ENCODE assay signal across 1 cellular context in the genomic region with DNA sequence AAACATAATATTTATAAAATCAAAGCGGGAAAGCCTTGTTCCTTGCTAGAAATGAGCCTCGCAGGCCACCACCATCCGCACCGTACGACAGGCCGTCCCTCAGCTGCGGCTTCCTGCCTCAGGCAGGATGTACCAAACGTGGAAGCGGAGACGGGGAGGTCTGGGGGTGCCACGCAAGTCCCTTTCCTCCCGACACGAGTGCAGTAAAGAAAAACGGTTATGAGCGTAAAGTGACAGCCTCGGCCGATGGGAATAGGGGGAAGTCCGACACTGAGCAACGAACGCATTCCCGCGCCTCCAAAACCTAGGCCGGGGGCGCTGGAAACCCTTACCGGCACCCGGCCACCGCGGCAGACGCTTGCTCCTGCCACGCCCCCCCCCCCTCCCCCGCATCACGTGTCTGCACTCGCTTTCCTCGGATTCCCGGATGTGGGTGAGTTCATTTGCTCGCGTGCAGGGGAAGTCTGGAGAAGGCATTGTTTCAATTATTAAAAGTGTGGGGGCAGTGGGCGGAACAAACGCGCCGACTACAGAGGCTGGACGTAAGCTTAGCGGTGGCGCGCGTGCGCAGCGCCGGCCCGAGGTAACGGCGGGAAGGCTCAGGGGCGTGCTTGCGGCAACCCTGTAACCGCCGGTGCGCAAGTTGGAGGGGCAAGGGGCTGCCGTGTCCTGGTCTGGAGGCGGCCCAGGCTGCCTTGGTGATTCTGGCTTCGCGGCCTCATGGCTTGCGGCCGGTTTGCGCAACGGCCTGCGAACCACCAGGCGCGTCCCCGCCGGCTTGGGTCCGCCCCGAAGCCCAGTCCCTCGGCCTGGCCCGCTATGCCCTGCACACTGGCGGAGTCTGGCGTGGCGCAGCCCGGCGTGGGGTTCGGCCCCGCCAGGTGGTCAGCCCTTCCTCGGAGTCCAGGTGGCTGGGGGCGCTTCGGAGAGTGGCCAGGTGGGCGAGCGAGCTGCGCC.
TF ChIP-seq lines count a peak whose summit lies in the region.

A gene with protein sequence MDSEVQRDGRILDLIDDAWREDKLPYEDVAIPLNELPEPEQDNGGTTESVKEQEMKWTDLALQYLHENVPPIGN (minus strand): TSS at position 366 of the 957 bp plus-strand sequence. CDS start 3,081 bp downstream, outside the sequence.
A gene (plus strand): TSS at position 438 of the 957 bp plus-strand sequence. CDS start 9,264 bp downstream, outside the sequence.

TF ChIP-seq in HepG2, 621 proteins besides CTCF, POLR2A, EP300 and RAD21 (continued from another document and continues in another):
- TF ChIP-seq HES4 (CRISPR knock-in tag; IDR thresholded peaks at IDR 0.05; ENCODE audit: borderline replicate concordance) (peak; percentile 67; the same call in 1 of the 2 replicates), KDM5B (CRISPR knock-in tag; IDR thresholded peaks at IDR 0.05; ENCODE audit: borderline replicate concordance) (peak; percentile 97), ZNF879 (CRISPR knock-in tag; IDR thresholded peaks at IDR 0.05) (peak; percentile 60; the same call in 1 of the 2 replicates), SUZ12 (IDR thresholded peaks at IDR 0.05; ENCODE audit: low read depth, low read length) (no peak), HNF4G (IDR thresholded peaks at IDR 0.05; ENCODE audit: borderline replicate concordance, low read depth, low read length) (no peak), HNF4G (CRISPR knock-in tag; IDR thresholded peaks at IDR 0.05; ENCODE audit: borderline replicate concordance, low read depth) (no peak), ZNF878 (CRISPR knock-in tag; IDR thresholded peaks at IDR 0.05) (peak; percentile 9; the same call in 1 of the 2 replicates), ETV5 (CRISPR knock-in tag; IDR thresholded peaks at IDR 0.05; ENCODE audit: borderline replicate concordance) (peak; percentile 41), ZNF484 (CRISPR knock-in tag; IDR thresholded peaks at IDR 0.05; ENCODE audit: borderline replicate concordance, low read depth) (peak; percentile 87; the same call in 1 of the 2 replicates), NFKBIZ (CRISPR knock-in tag; IDR thresholded peaks at IDR 0.05) (0 out of 2 replicates have a peak, but pooled peaks have one; percentile 34), RARG (CRISPR knock-in tag; IDR thresholded peaks at IDR 0.05; ENCODE audit: low read depth) (peak; percentile 82; the same call in 1 of the 2 replicates), FOXP1 (IDR thresholded peaks at IDR 0.05) (no peak), FOXP1 (CRISPR knock-in tag; IDR thresholded peaks at IDR 0.05) (no peak), HOXA9 (CRISPR knock-in tag; IDR thresholded peaks at IDR 0.05; ENCODE audit: borderline replicate concordance) (peak; percentile 54; the same call in 1 of the 2 replicates), REL (CRISPR knock-in tag; conservative IDR thresholded peaks at IDR 0.05) (peak; percentile 48; the same call in 1 of the 2 replicates), ZFP1 (CRISPR knock-in tag; IDR thresholded peaks at IDR 0.05) (peak; percentile 26; the same call in 1 of the 2 replicates), ARNTL (CRISPR knock-in tag; IDR thresholded peaks at IDR 0.05) (peak; percentile 94), ZNF432 (CRISPR knock-in tag; IDR thresholded peaks at IDR 0.05; ENCODE audit: borderline replicate concordance) (0 out of 2 replicates have a peak, but pooled peaks have one; percentile 48), ZNF569 (CRISPR knock-in tag; IDR thresholded peaks at IDR 0.05; ENCODE audit: borderline replicate concordance) (no peak), EEA1 (CRISPR knock-in tag; IDR thresholded peaks at IDR 0.05; ENCODE audit: borderline replicate concordance) (peak; percentile 83; the same call in 1 of the 2 replicates), PAX8 (CRISPR knock-in tag; IDR thresholded peaks at IDR 0.05; ENCODE audit: borderline replicate concordance) (0 out of 2 replicates have a peak, but pooled peaks have one; percentile 77), ZNF652 (CRISPR knock-in tag; IDR thresholded peaks at IDR 0.05; ENCODE audit: borderline replicate concordance, low read depth) (0 out of 2 replicates have a peak, but pooled peaks have one; percentile 38), EED (CRISPR knock-in tag; IDR thresholded peaks at IDR 0.05) (peak; percentile 84), KLF11 (CRISPR knock-in tag; IDR thresholded peaks at IDR 0.05) (peak; percentile 25; the same call in 1 of the 2 replicates), SALL1 (CRISPR knock-in tag; IDR thresholded peaks at IDR 0.05) (peak; percentile 81), AGO2 (optimal IDR thresholded peaks at IDR 0.05; ENCODE audit: low read depth, low read length) (peak; percentile 69), YEATS4 (CRISPR knock-in tag; IDR thresholded peaks at IDR 0.05; ENCODE audit: borderline replicate concordance) (peak; percentile 66), FOXO1 (CRISPR knock-in tag; IDR thresholded peaks at IDR 0.05) (peak; percentile 57; the same call in 1 of the 2 replicates), JUN (CRISPR knock-in tag; IDR thresholded peaks at IDR 0.05) (0 out of 2 replicates have a peak, but pooled peaks have one; percentile 36), SAP130 (CRISPR knock-in tag; IDR thresholded peaks at IDR 0.05; ENCODE audit: low read depth) (peak; percentile 81), CBFB (CRISPR knock-in tag; IDR thresholded peaks at IDR 0.05) (peak; percentile 55; the same call in 1 of the 2 replicates), MXD4 (CRISPR knock-in tag; IDR thresholded peaks at IDR 0.05) (peak; percentile 87), ETV6 (CRISPR knock-in tag; conservative IDR thresholded peaks at IDR 0.05) (no peak; the same call in 1 of the 2 replicates), ATF7-NPFF (CRISPR knock-in tag; IDR thresholded peaks at IDR 0.05; ENCODE audit: low read depth) (peak; percentile 89), GABPA (IDR thresholded peaks at IDR 0.05; ENCODE audit: low read depth, low read length) (peak; percentile 73), GABPA (CRISPR knock-in tag; IDR thresholded peaks at IDR 0.05; ENCODE audit: low read depth) (peak; percentile 88), HNF4A (CRISPR knock-in tag; IDR thresholded peaks at IDR 0.05) (no peak), RBM39 (IDR thresholded peaks at IDR 0.05; ENCODE audit: low read depth, low read length, poor library complexity, severe bottlenecking) (peak; percentile 56), FOXK2 (IDR thresholded peaks at IDR 0.05) (peak; percentile 41; the same call in 1 of the 2 replicates)
- TF ChIP-seq, protein P1, sequence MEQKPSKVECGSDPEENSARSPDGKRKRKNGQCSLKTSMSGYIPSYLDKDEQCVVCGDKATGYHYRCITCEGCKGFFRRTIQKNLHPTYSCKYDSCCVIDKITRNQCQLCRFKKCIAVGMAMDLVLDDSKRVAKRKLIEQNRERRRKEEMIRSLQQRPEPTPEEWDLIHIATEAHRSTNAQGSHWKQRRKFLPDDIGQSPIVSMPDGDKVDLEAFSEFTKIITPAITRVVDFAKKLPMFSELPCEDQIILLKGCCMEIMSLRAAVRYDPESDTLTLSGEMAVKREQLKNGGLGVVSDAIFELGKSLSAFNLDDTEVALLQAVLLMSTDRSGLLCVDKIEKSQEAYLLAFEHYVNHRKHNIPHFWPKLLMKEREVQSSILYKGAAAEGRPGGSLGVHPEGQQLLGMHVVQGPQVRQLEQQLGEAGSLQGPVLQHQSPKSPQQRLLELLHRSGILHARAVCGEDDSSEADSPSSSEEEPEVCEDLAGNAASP (CRISPR knock-in tag; IDR thresholded peaks at IDR 0.05; ENCODE audit: borderline replicate concordance): peak; percentile 17; the same call in 1 of the 2 replicates
- TF ChIP-seq, protein P2, sequence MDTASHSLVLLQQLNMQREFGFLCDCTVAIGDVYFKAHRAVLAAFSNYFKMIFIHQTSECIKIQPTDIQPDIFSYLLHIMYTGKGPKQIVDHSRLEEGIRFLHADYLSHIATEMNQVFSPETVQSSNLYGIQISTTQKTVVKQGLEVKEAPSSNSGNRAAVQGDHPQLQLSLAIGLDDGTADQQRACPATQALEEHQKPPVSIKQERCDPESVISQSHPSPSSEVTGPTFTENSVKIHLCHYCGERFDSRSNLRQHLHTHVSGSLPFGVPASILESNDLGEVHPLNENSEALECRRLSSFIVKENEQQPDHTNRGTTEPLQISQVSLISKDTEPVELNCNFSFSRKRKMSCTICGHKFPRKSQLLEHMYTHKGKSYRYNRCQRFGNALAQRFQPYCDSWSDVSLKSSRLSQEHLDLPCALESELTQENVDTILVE (CRISPR knock-in tag; IDR thresholded peaks at IDR 0.05): no peak; the same call in 1 of the 2 replicates
- TF ChIP-seq, protein P3, sequence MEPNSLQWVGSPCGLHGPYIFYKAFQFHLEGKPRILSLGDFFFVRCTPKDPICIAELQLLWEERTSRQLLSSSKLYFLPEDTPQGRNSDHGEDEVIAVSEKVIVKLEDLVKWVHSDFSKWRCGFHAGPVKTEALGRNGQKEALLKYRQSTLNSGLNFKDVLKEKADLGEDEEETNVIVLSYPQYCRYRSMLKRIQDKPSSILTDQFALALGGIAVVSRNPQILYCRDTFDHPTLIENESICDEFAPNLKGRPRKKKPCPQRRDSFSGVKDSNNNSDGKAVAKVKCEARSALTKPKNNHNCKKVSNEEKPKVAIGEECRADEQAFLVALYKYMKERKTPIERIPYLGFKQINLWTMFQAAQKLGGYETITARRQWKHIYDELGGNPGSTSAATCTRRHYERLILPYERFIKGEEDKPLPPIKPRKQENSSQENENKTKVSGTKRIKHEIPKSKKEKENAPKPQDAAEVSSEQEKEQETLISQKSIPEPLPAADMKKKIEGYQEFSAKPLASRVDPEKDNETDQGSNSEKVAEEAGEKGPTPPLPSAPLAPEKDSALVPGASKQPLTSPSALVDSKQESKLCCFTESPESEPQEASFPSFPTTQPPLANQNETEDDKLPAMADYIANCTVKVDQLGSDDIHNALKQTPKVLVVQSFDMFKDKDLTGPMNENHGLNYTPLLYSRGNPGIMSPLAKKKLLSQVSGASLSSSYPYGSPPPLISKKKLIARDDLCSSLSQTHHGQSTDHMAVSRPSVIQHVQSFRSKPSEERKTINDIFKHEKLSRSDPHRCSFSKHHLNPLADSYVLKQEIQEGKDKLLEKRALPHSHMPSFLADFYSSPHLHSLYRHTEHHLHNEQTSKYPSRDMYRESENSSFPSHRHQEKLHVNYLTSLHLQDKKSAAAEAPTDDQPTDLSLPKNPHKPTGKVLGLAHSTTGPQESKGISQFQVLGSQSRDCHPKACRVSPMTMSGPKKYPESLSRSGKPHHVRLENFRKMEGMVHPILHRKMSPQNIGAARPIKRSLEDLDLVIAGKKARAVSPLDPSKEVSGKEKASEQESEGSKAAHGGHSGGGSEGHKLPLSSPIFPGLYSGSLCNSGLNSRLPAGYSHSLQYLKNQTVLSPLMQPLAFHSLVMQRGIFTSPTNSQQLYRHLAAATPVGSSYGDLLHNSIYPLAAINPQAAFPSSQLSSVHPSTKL (CRISPR knock-in tag; IDR thresholded peaks at IDR 0.05): 0 out of 2 replicates have a peak, but pooled peaks have one; percentile 32
- TF ChIP-seq, protein P4, sequence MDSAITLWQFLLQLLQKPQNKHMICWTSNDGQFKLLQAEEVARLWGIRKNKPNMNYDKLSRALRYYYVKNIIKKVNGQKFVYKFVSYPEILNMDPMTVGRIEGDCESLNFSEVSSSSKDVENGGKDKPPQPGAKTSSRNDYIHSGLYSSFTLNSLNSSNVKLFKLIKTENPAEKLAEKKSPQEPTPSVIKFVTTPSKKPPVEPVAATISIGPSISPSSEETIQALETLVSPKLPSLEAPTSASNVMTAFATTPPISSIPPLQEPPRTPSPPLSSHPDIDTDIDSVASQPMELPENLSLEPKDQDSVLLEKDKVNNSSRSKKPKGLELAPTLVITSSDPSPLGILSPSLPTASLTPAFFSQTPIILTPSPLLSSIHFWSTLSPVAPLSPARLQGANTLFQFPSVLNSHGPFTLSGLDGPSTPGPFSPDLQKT (CRISPR knock-in tag; IDR thresholded peaks at IDR 0.05; ENCODE audit: borderline replicate concordance): 0 out of 2 replicates have a peak, but pooled peaks have one; percentile 54
- TF ChIP-seq, protein P5, sequence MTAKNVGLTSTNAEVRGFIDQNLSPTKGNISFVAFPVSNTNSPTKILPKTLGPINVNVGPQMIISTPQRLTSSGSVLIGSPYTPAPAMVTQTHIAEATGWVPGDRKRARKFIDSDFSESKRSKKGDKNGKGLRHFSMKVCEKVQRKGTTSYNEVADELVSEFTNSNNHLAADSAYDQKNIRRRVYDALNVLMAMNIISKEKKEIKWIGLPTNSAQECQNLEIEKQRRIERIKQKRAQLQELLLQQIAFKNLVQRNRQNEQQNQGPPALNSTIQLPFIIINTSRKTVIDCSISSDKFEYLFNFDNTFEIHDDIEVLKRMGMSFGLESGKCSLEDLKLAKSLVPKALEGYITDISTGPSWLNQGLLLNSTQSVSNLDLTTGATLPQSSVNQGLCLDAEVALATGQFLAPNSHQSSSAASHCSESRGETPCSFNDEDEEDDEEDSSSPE (CRISPR knock-in tag; IDR thresholded peaks at IDR 0.05): peak; percentile 92
- TF ChIP-seq, protein P6, sequence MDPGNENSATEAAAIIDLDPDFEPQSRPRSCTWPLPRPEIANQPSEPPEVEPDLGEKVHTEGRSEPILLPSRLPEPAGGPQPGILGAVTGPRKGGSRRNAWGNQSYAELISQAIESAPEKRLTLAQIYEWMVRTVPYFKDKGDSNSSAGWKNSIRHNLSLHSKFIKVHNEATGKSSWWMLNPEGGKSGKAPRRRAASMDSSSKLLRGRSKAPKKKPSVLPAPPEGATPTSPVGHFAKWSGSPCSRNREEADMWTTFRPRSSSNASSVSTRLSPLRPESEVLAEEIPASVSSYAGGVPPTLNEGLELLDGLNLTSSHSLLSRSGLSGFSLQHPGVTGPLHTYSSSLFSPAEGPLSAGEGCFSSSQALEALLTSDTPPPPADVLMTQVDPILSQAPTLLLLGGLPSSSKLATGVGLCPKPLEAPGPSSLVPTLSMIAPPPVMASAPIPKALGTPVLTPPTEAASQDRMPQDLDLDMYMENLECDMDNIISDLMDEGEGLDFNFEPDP (CRISPR knock-in tag; conservative IDR thresholded peaks at IDR 0.05): 0 out of 2 replicates have a peak, but pooled peaks have one; percentile 30
- TF ChIP-seq, protein P7, sequence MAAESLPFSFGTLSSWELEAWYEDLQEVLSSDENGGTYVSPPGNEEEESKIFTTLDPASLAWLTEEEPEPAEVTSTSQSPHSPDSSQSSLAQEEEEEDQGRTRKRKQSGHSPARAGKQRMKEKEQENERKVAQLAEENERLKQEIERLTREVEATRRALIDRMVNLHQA (CRISPR knock-in tag; IDR thresholded peaks at IDR 0.05): no peak
- TF ChIP-seq, protein P8, sequence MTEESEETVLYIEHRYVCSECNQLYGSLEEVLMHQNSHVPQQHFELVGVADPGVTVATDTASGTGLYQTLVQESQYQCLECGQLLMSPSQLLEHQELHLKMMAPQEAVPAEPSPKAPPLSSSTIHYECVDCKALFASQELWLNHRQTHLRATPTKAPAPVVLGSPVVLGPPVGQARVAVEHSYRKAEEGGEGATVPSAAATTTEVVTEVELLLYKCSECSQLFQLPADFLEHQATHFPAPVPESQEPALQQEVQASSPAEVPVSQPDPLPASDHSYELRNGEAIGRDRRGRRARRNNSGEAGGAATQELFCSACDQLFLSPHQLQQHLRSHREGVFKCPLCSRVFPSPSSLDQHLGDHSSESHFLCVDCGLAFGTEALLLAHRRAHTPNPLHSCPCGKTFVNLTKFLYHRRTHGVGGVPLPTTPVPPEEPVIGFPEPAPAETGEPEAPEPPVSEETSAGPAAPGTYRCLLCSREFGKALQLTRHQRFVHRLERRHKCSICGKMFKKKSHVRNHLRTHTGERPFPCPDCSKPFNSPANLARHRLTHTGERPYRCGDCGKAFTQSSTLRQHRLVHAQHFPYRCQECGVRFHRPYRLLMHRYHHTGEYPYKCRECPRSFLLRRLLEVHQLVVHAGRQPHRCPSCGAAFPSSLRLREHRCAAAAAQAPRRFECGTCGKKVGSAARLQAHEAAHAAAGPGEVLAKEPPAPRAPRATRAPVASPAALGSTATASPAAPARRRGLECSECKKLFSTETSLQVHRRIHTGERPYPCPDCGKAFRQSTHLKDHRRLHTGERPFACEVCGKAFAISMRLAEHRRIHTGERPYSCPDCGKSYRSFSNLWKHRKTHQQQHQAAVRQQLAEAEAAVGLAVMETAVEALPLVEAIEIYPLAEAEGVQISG (CRISPR knock-in tag; IDR thresholded peaks at IDR 0.05): peak; percentile 75
